ENCODE assay signal across 14 cellular contexts in the genomic region with DNA sequence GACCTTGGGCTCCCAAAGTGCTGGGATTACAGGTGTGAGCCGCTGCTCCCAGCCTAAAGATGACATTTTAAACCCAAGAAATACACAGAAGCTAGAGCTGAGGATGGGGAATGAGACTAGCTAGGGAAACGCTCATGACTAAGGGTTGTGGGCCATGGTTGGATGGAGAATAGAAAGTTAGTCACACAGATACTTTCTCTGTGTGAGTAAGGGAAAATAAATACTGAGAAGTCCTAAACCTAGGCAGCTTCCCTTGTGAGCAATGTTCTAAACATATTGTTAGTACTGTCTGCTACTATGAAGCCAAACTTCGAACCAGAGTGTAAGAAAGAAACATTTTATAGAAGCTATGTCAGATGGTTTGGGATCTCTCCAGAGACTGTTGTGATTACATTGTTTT.
"Had no signal": no experiment of that assay in that cellular context is flagged by ENCODE, and none has a peak within 500 bp of the region (broad histone marks: within the 10 kb centered on the region; RNA-seq: fewer than 3 reads in every experiment).

No MANE protein-coding gene starts in this region.

- H3K4me1 ChIP-seq: body of pancreas, left ventricle myocardium inferior, psoas muscle had no signal

- H3K9me3 ChIP-seq: body of pancreas, psoas muscle had no signal

- H3K36me3 ChIP-seq: left ventricle myocardium inferior had no signal

- ATAC-seq: body of pancreas; psoas muscle; sciatic nerve; stimulated activated naive B cell treated with anti-CD40 and anti-IgM and Interleukin-4, amounts not matched to agents 10 μg/mL and 1 μg/mL and 100 μg/mL, for 72 hours; WTC11 had no signal

- DNase-seq: activated CD4-positive, alpha-beta T cell treated with anti-CD3 and anti-CD28 coated beads for 48 hours; activated naive CD4-positive, alpha-beta T cell treated with Interleukin-2 at 50 U/mL for 16 hours; body of pancreas; cortex of kidney; effector memory CD4-positive, alpha-beta T cell; left ventricle myocardium inferior; mesendoderm; nephron progenitor cell; psoas muscle; stimulated activated CD4-positive, alpha-beta T cell treated with anti-CD3 and anti-CD28 coated beads, Interleukin-2, amount 100 ng/mL, for 24 hours; stimulated activated naive B cell treated with anti-CD40 and anti-IgM and Interleukin-4, amounts not matched to agents 10 μg/mL and 1 μg/mL and 100 μg/mL, for 72 hours had no signal

- H3K4me3 ChIP-seq: body of pancreas, left ventricle myocardium inferior, psoas muscle had no signal

- H3K27ac ChIP-seq: body of pancreas, epithelial cell of prostate, left ventricle myocardium inferior, psoas muscle had no signal

- H3K27me3 ChIP-seq: body of pancreas had no signal
